29 cellular contexts compared by ENCODE assay signal in the genomic region with DNA sequence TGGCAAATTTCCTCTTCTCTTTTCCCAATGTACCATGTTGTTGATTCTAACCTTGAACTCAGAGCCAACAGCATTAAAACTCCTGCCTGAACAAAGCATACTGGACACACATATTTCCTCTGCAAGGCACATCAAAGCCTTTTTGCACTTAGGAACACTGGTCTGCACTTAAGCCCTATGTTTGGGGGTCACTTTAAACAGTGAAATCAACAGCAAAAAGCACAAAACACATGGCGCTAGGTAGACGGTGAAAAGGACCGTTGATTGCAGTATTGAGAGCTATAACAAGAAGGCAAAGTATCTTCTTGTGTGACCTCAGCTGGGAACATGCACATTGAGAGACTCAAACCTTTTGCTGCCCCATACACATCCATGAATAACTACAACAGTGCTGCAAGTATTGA.
"Had no signal": no experiment of that assay in that cellular context is flagged by ENCODE, and none has a peak within 500 bp of the region (broad histone marks: within the 10 kb centered on the region; RNA-seq: fewer than 3 reads in every experiment).

No MANE protein-coding gene starts in this region.

- H3K36me3 Mint-ChIP-seq: stimulated activated effector memory CD8-positive, alpha-beta T cell treated with anti-CD3 and anti-CD28 coated beads, Interleukin-12 subunit alpha, Interleukin-12 subunit beta, amount 100 ng/mL, for 72 hours; type B pancreatic cell had no signal

- H3K4me3 Mint-ChIP-seq: stimulated activated effector memory CD8-positive, alpha-beta T cell treated with anti-CD3 and anti-CD28 coated beads, Interleukin-12 subunit alpha, Interleukin-12 subunit beta, amount 100 ng/mL, for 72 hours; stimulated activated memory B cell treated with anti-CD40 and anti-IgM and Interleukin-4, amounts not matched to agents 10 μg/mL and 1 μg/mL and 100 μg/mL, for 72 hours; stimulated activated naive B cell treated with anti-CD40 and anti-IgM and Interleukin-4, amounts not matched to agents 10 μg/mL and 1 μg/mL and 100 μg/mL, for 72 hours; stimulated activated naive CD8-positive, alpha-beta T cell treated with anti-CD3 and anti-CD28 coated beads, Interleukin-15, amount 100 ng/mL, for 72 hours; stimulated activated naive CD8-positive, alpha-beta T cell treated with anti-CD3 and anti-CD28 coated beads, Interleukin-15, Interleukin-2, amounts not matched to agents 100 ng/mL and 50 ng/mL, for 24 hours; type B pancreatic cell had no signal

- FAIRE-seq: urothelium cell line had no signal

- ATAC-seq: stimulated activated effector memory CD8-positive, alpha-beta T cell treated with anti-CD3 and anti-CD28 coated beads, Interleukin-12 subunit alpha, Interleukin-12 subunit beta, amount 100 ng/mL, for 72 hours; stimulated activated memory B cell treated with anti-CD40 and anti-IgM and Interleukin-4, amounts not matched to agents 10 μg/mL and 1 μg/mL and 100 μg/mL, for 72 hours; stimulated activated naive B cell treated with anti-CD40 and anti-IgM and Interleukin-4, amounts not matched to agents 10 μg/mL and 1 μg/mL and 100 μg/mL, for 72 hours; stimulated activated naive CD8-positive, alpha-beta T cell treated with anti-CD3 and anti-CD28 coated beads, Interleukin-15, amount 100 ng/mL, for 72 hours; stimulated activated naive CD8-positive, alpha-beta T cell treated with anti-CD3 and anti-CD28 coated beads, Interleukin-15, Interleukin-2, amounts not matched to agents 100 U/mL and 50 U/mL, for 24 hours; upper lobe of right lung had no signal

- DNase-seq: stimulated activated CD4-positive, alpha-beta T cell treated with anti-CD3 and anti-CD28 coated beads, Interleukin-2, amount 100 ng/mL, for 48 hours; stimulated activated CD4-positive, alpha-beta T cell treated with anti-CD3 and anti-CD28 coated beads, Interleukin-4, amount 100 ng/mL, for 1 hour; stimulated activated CD4-positive, alpha-beta T cell treated with anti-CD3 and anti-CD28 coated beads, Interleukin-4, amount 100 ng/mL, for 24 hours; stimulated activated CD4-positive, alpha-beta T cell treated with anti-CD3 and anti-CD28 coated beads, Interleukin-4, amount 100 ng/mL, for 4 hours; stimulated activated CD8-positive, alpha-beta memory T cell treated with anti-CD3 and anti-CD28 coated beads, Interleukin-4, amount 100 ng/mL, for 48 hours; stimulated activated naive B cell treated with anti-CD40 and anti-IgM and Interleukin-4, amounts not matched to agents 10 μg/mL and 1 μg/mL and 100 μg/mL, for 72 hours; stimulated activated naive CD4-positive, alpha-beta T cell; stimulated activated naive CD4-positive, alpha-beta T cell treated with Interleukin-2 at 50 U/mL for 16 hours; stimulated activated naive CD8-positive, alpha-beta T cell treated with anti-CD3 and anti-CD28 coated beads, Interleukin-15, amount 100 ng/mL, for 72 hours; stimulated activated naive CD8-positive, alpha-beta T cell treated with anti-CD3 and anti-CD28 coated beads, Interleukin-15, Interleukin-2, amounts not matched to agents 100 U/mL and 50 U/mL, for 24 hours; stomach; substantia nigra; testis; thyroid gland; tibial artery; transverse colon; trophoblast cell; upper lobe of left lung; upper lobe of right lung; uterus had no signal

- H3K9me3 ChIP-seq: stomach, suprapubic skin, testis, thoracic aorta, thyroid gland, tibial artery, transverse colon, upper lobe of left lung, upper lobe of right lung, uterus, vagina had no signal

- H3K27me3 ChIP-seq: stomach, suprapubic skin, testis, thyroid gland, tibial artery, tibial nerve, transverse colon, upper lobe of left lung, upper lobe of right lung, uterus, vagina had no signal

- H3K36me3 ChIP-seq: stomach, suprapubic skin, thoracic aorta, thyroid gland, tibial artery, tibial nerve, transverse colon, upper lobe of left lung, upper lobe of right lung, uterus, vagina had no signal

- H3K27ac ChIP-seq: stomach, suprapubic skin, testis, thoracic aorta, thyroid gland, tibial artery, tibial nerve, transverse colon, upper lobe of left lung, upper lobe of right lung, uterus, vagina had no signal

- H3K4me1 ChIP-seq: stomach, thyroid gland, upper lobe of left lung, upper lobe of right lung, uterus had no signal

- H3K4me1 Mint-ChIP-seq: stimulated activated effector memory CD8-positive, alpha-beta T cell treated with anti-CD3 and anti-CD28 coated beads, Interleukin-12 subunit alpha, Interleukin-12 subunit beta, amount 100 ng/mL, for 72 hours; stimulated activated memory B cell treated with anti-CD40 and anti-IgM and Interleukin-4, amounts not matched to agents 10 μg/mL and 1 μg/mL and 100 μg/mL, for 72 hours; stimulated activated naive B cell treated with anti-CD40 and anti-IgM and Interleukin-4, amounts not matched to agents 10 μg/mL and 1 μg/mL and 100 μg/mL, for 72 hours; stimulated activated naive CD8-positive, alpha-beta T cell treated with anti-CD3 and anti-CD28 coated beads, Interleukin-15, amount 100 ng/mL, for 72 hours had no signal

- H3K27ac Mint-ChIP-seq: stimulated activated effector memory CD8-positive, alpha-beta T cell treated with anti-CD3 and anti-CD28 coated beads, Interleukin-12 subunit alpha, Interleukin-12 subunit beta, amount 100 ng/mL, for 72 hours; stimulated activated memory B cell treated with anti-CD40 and anti-IgM and Interleukin-4, amounts not matched to agents 10 μg/mL and 1 μg/mL and 100 μg/mL, for 72 hours; stimulated activated naive B cell treated with anti-CD40 and anti-IgM and Interleukin-4, amounts not matched to agents 10 μg/mL and 1 μg/mL and 100 μg/mL, for 72 hours; stimulated activated naive CD8-positive, alpha-beta T cell treated with anti-CD3 and anti-CD28 coated beads, Interleukin-15, Interleukin-2, amounts not matched to agents 100 ng/mL and 50 ng/mL, for 24 hours; type B pancreatic cell had no signal

- H3K4me3 ChIP-seq: stomach, suprapubic skin, testis, thoracic aorta, thyroid gland, tibial artery, tibial nerve, transverse colon, upper lobe of left lung, upper lobe of right lung, uterus, vagina had no signal

- H3K9me3 Mint-ChIP-seq: stimulated activated effector memory CD8-positive, alpha-beta T cell treated with anti-CD3 and anti-CD28 coated beads, Interleukin-12 subunit alpha, Interleukin-12 subunit beta, amount 100 ng/mL, for 72 hours had no signal

- H3K27me3 Mint-ChIP-seq: type B pancreatic cell had no signal
